23 cellular contexts compared by ENCODE assay signal in the genomic region with DNA sequence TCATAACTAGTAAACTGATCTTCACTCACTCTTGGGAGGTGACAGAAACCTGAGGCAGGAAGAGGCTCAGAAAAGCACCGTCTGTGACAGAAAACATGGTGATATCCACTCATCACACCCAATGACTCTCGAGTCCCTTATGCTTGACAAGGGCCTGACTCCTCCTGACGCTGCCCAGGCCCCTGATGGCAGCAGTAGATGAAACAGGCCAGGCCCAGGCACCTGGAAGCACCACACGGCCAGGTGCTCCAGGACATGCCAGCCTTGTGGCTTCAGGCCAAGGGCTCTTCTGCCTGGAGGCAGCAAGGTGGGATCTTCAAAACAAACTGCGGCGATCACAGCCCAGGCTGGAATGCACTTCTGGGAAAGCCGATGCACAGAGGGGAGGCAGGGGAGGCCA.
DNase-seq lines count a peak whose midpoint lies in the region; ATAC-seq and TF ChIP-seq lines count a peak whose summit lies in the region.
"Had no signal": no experiment of that assay in that cellular context is flagged by ENCODE, and none has a peak within 500 bp of the region (broad histone marks: within the 10 kb centered on the region; RNA-seq: fewer than 3 reads in every experiment).

No MANE protein-coding gene starts in this region.

- no peak overlapping the region for H3K18ac ChIP-seq in neuronal stem cell (ENCODE audit: low read length)

- peaks cover 3% of the 10 kb centered on the region; the same call in 1 of the 2 replicates for H3K79me2 ChIP-seq in SK-N-SH (ENCODE audit: insufficient read depth)

- TF ChIP-seq CTCF in SK-N-SH (IDR thresholded peaks at IDR 0.05) = no peak

- CTCF ChIA-PET in SK-N-SH (lab: Yijun Ruan, JAX) = interaction anchor here (1.0 kb wide), 1 partner anchor 9 kb away, joined by 3 read pairs; no protein-coding TSS in a partner anchor

- no peak overlapping the region for H3K14ac ChIP-seq in neuronal stem cell (ENCODE audit: low read length)

- H3F3A ChIP-seq in SK-N-SH (replicated peaks; ENCODE audit: insufficient read depth) = no peaks in the 10 kb centered on the region

- peak overlapping the region; percentile 2 for H2BK5ac ChIP-seq in neuronal stem cell (ENCODE audit: low read length)

- H3K4me1 ChIP-seq in SK-N-SH (ENCODE audit: control insufficient read depth in 1 of 2, insufficient read depth in 2 of 2, low read depth in 1 of 2, low read length in 1 of 2) (peaks cover 0 to 57% of the 10 kb centered on the region in 2 experiments; a peak in 1 of 4 replicates), neuronal stem cell (ENCODE audit: control insufficient read depth in 2 of 2, insufficient read depth in 1 of 2, low read depth in 1 of 2, low read length in 2 of 2) (peaks cover 0 to 1% of the 10 kb centered on the region in 2 donors)
- H3K4me1 ChIP-seq: A549 had no signal

- H3K79me1 ChIP-seq in neuronal stem cell (ENCODE audit: low read depth, low read length) = peaks cover 6% of the 10 kb centered on the region

- H3K4me3 ChIP-seq in SK-N-SH (ENCODE audit: low read depth in 2 of 2, low read length in 1 of 2) (no peak overlapping the region; a peak in 1 of 4 replicates), neuronal stem cell (ENCODE audit: low read length in 2 of 2) (peak overlapping the region in 1 of 2 donors; percentile 11)
- H3K4me3 ChIP-seq: A549, GM12878, K562, MG63, SK-N-MC had no signal

- H3K4me2 ChIP-seq in SK-N-SH = no peak overlapping the region
- no peak overlapping the region for H3K4me2 ChIP-seq in neuronal stem cell (ENCODE audit: insufficient read depth, low read length, poor library complexity, severe bottlenecking)
- H3K4me2 ChIP-seq: A549 had no signal

- WGBS in SK-N-SH (ENCODE audit: low lambda C conversion rate) = 87% methylated on average over 6 of the region's 7 CpGs
- WGBS in neuronal stem cell (ENCODE audit: extremely low coverage in 2 of 2, insufficient read length in 2 of 2, insufficient replicate concordance in 1 of 2), 2 donors = no CpG with 5 or more reads among the region's 7 CpGs

- DNase-seq in SK-N-SH = no peak
- DNase-seq in DMS79 (lab: John Stamatoyannopoulos, UW) = peak; percentile 88
- peak; percentile 33 for DNase-seq in NCI-H524 treated with DMSO at 0.1 percent for 48 hours (lab: John Stamatoyannopoulos, UW)
- DNase-seq in neuronal stem cell (ENCODE audit: low spot score) = no peak
- DNase-seq in NCI-H146 (lab: John Stamatoyannopoulos, UW) = no peak
- DNase-seq in GM19240 (ENCODE audit: insufficient read length, low spot score) = no peak
- no peak for DNase-seq in hippocampal formation (lab: John Stamatoyannopoulos, UW)
- DNase-seq: CD4-positive, alpha-beta T cell; COR-L47; DND-41; H7; MG63; NCI-H1930; NCI-H446 treated with DMSO at 0.1 percent for 48 hours; NCI-H774; PC-3; SHP77; T-cell had no signal

- no peak overlapping the region for H2AK5ac ChIP-seq in neuronal stem cell (ENCODE audit: low read depth, low read length)

- H3K4ac ChIP-seq in neuronal stem cell (ENCODE audit: low read length) = no peak overlapping the region

- H4K91ac ChIP-seq in neuronal stem cell (ENCODE audit: low read depth, low read length, poor library complexity) = no peak overlapping the region

- ATAC-seq in SK-N-SH treated with all-trans-retinoic acid at 6 μM for 48 hours = no peak
- ATAC-seq: A549, GM12878, K562, PC-3, T-cell had no signal

- H2BK15ac ChIP-seq in neuronal stem cell (ENCODE audit: low read length) = no peak overlapping the region

- no peak overlapping the region for H3K23ac ChIP-seq in neuronal stem cell (ENCODE audit: low read depth, low read length, poor library complexity)

- H3K36me3 ChIP-seq in SK-N-SH (replicated peaks in 1 of 2; ENCODE audit: control insufficient read depth in 1 of 2, insufficient read depth in 2 of 2, low read length in 1 of 2) (peaks cover 0 to 41% of the 10 kb centered on the region in 2 experiments), neuronal stem cell (replicated peaks in 1 of 2; ENCODE audit: control insufficient read depth in 2 of 2, insufficient read depth in 2 of 2, low read length in 2 of 2) (peaks cover 26 to 51% of the 10 kb centered on the region in 2 donors)

- no peaks in the 10 kb centered on the region for H4K20me1 ChIP-seq in SK-N-SH (ENCODE audit: insufficient read depth)

- H3K27ac ChIP-seq in SK-N-SH (ENCODE audit: low read depth in 2 of 2, low read length in 1 of 2) (peak overlapping the region in 1 of 2 experiments; percentile 68; a peak in 1 of 4 replicates), neuronal stem cell (replicated peaks; ENCODE audit: low read length) (no peak overlapping the region)
- H3K27ac ChIP-seq: A549, SK-N-MC had no signal

- no peak overlapping the region for H2BK120ac ChIP-seq in neuronal stem cell (ENCODE audit: low read depth, low read length)

- no peaks in the 10 kb centered on the region for H3K9me2 ChIP-seq in SK-N-SH

- no peak for TF ChIP-seq EP300 in SK-N-SH (IDR thresholded peaks at IDR 0.05; ENCODE audit: borderline replicate concordance in 1 of 2, low read depth in 1 of 2, low read length in 1 of 2)

- POLR2A ChIA-PET in SK-N-SH (lab: Yijun Ruan, JAX) = no interaction called here

- TF ChIP-seq RAD21 in SK-N-SH (IDR thresholded peaks at IDR 0.05; ENCODE audit: low read length) = no peak

- H3K9me3 ChIP-seq in SK-N-SH (no peaks in the 10 kb centered on the region), neuronal stem cell (replicated peaks in 1 of 2; ENCODE audit: control insufficient read depth in 2 of 2, insufficient read depth in 1 of 2, low read depth in 1 of 2, low read length in 2 of 2) (peaks cover 0 to 1% of the 10 kb centered on the region in 2 donors)
- H3K9me3 ChIP-seq: A549, MG63 had no signal

- no peak overlapping the region for H3K9ac ChIP-seq in SK-N-SH
- H3K9ac ChIP-seq in neuronal stem cell (ENCODE audit: low read depth, low read length, poor library complexity) = no peak overlapping the region

- H3K27me3 ChIP-seq in SK-N-SH (ENCODE audit: insufficient read depth) (no peaks in the 10 kb centered on the region), neuronal stem cell (ENCODE audit: control insufficient read depth in 3 of 3, insufficient read depth in 3 of 3, low read depth in 1 of 3, low read length in 3 of 3) (no peaks in the 10 kb centered on the region)
- H3K27me3 ChIP-seq: MG63 had no signal

- H4K8ac ChIP-seq in neuronal stem cell (ENCODE audit: low read depth, low read length) = no peak overlapping the region

- H2AFZ ChIP-seq in SK-N-SH (ENCODE audit: low read depth) (no peak overlapping the region), neuronal stem cell (ENCODE audit: low read length) (no peak overlapping the region)

- no peak overlapping the region for H2BK12ac ChIP-seq in neuronal stem cell (ENCODE audit: low read length)

TF ChIP-seq in SK-N-SH, 30 proteins besides CTCF, POLR2A, EP300 and RAD21:
- TF ChIP-seq NFIC (IDR thresholded peaks at IDR 0.05; ENCODE audit: borderline replicate concordance) = no peak
- 0 out of 2 replicates have a peak, but pooled peaks have one; percentile 24 for TF ChIP-seq GATA2 (CRISPR knock-in tag; IDR thresholded peaks at IDR 0.05)

TF ChIP-seq in SK-N-SH treated with all-trans-retinoic acid at 6 μM for 48 hours, 23 proteins besides CTCF, POLR2A, EP300 and RAD21 (continues in another document):
- TF ChIP-seq PPARA (CRISPR knock-in tag; IDR thresholded peaks at IDR 0.05; ENCODE audit: borderline replicate concordance) (no peak), TCF4 (CRISPR knock-in tag; IDR thresholded peaks at IDR 0.05; ENCODE audit: borderline replicate concordance) (no peak), ESRRG (CRISPR knock-in tag; IDR thresholded peaks at IDR 0.05) (no peak), CSRNP3 (CRISPR knock-in tag; IDR thresholded peaks at IDR 0.05) (no peak), CSDC2 (CRISPR knock-in tag; IDR thresholded peaks at IDR 0.05) (no peak), TSHZ2 (CRISPR knock-in tag; IDR thresholded peaks at IDR 0.05) (no peak), ZFP30 (CRISPR knock-in tag; IDR thresholded peaks at IDR 0.05) (no peak), ZFP3 (CRISPR knock-in tag; IDR thresholded peaks at IDR 0.05) (no peak)

Comparison
In these comparisons a context has a peak if more than half of its experiments do, and no peak if none do; other contexts are left out.
1. DNase-seq: peak in DMS79 (single experiment) and NCI-H524 treated with DMSO at 0.1 percent for 48 hours (single experiment); none in SK-N-SH (single experiment), neuronal stem cell (single experiment), NCI-H146 (single experiment), GM19240 (single experiment) and hippocampal formation (0 of 2).